1 cellular context compared by ENCODE assay signal in the genomic region with DNA sequence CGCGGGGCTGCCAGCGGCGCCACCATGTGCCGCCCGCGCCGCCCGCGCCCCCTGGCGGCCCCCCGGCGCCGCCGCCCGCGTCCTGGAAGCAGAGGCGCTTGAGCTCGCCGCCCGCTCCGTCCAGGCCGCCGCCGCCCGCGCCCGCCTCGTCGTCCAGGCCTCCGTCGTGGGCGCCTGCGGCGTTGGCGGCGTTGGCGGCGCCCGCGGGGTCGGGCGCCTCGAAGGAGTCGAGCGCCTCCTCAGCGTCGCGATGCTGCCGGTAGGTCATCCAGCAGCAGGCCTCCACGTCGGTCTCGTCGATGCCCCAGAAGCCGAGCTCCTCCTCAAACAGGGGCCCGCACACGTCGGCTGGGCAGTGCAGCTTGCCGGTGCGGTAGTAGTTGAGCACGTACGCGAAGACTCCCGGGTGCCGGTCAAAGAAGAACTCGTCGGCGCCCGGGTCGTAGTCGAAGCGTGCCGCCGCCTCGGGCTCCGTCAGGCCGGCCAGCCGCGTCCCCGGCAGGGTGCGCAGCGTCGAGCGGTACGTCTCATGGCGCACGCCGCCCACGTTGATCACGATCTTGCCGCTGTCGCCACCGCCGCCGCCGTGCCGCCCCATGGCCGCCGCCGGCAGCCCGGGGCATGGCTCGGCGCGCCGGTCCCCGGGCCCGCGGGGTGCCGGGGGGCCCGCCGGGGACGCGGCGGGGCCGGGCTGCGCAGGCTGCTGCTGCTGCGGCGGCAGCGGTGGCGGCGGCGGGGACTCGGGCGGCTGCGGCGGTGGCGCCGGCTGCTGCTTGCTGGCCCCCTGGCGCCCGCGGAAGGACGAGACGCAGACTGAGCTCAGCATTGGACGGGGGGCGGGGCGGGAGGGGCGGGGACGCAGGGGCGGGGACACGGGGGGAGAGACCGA.
A peak's percentile ranks its signal among the peaks of the same experiment; 100 is the strongest.
TF ChIP-seq lines count a peak whose summit lies in the region.

No MANE protein-coding gene starts in this region.

TF ChIP-seq in WTC11, 78 proteins besides CTCF, POLR2A, EP300 and RAD21 (continued from another document):
- TF ChIP-seq, protein P1, sequence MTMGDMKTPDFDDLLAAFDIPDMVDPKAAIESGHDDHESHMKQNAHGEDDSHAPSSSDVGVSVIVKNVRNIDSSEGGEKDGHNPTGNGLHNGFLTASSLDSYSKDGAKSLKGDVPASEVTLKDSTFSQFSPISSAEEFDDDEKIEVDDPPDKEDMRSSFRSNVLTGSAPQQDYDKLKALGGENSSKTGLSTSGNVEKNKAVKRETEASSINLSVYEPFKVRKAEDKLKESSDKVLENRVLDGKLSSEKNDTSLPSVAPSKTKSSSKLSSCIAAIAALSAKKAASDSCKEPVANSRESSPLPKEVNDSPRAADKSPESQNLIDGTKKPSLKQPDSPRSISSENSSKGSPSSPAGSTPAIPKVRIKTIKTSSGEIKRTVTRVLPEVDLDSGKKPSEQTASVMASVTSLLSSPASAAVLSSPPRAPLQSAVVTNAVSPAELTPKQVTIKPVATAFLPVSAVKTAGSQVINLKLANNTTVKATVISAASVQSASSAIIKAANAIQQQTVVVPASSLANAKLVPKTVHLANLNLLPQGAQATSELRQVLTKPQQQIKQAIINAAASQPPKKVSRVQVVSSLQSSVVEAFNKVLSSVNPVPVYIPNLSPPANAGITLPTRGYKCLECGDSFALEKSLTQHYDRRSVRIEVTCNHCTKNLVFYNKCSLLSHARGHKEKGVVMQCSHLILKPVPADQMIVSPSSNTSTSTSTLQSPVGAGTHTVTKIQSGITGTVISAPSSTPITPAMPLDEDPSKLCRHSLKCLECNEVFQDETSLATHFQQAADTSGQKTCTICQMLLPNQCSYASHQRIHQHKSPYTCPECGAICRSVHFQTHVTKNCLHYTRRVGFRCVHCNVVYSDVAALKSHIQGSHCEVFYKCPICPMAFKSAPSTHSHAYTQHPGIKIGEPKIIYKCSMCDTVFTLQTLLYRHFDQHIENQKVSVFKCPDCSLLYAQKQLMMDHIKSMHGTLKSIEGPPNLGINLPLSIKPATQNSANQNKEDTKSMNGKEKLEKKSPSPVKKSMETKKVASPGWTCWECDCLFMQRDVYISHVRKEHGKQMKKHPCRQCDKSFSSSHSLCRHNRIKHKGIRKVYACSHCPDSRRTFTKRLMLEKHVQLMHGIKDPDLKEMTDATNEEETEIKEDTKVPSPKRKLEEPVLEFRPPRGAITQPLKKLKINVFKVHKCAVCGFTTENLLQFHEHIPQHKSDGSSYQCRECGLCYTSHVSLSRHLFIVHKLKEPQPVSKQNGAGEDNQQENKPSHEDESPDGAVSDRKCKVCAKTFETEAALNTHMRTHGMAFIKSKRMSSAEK (CRISPR knock-in tag; IDR thresholded peaks at IDR 0.05; ENCODE audit: borderline replicate concordance), result no peak
- no peak for TF ChIP-seq ZNF671 (CRISPR knock-in tag; IDR thresholded peaks at IDR 0.05)
- no peak for TF ChIP-seq ETV6 (CRISPR knock-in tag; IDR thresholded peaks at IDR 0.05)
- TF ChIP-seq, protein P2, sequence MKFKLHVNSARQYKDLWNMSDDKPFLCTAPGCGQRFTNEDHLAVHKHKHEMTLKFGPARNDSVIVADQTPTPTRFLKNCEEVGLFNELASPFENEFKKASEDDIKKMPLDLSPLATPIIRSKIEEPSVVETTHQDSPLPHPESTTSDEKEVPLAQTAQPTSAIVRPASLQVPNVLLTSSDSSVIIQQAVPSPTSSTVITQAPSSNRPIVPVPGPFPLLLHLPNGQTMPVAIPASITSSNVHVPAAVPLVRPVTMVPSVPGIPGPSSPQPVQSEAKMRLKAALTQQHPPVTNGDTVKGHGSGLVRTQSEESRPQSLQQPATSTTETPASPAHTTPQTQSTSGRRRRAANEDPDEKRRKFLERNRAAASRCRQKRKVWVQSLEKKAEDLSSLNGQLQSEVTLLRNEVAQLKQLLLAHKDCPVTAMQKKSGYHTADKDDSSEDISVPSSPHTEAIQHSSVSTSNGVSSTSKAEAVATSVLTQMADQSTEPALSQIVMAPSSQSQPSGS (CRISPR knock-in tag; IDR thresholded peaks at IDR 0.05; ENCODE audit: borderline replicate concordance, low read depth), result no peak
- TF ChIP-seq PRRX2 (CRISPR knock-in tag; IDR thresholded peaks at IDR 0.05), result no peak
- TF ChIP-seq, protein P3, sequence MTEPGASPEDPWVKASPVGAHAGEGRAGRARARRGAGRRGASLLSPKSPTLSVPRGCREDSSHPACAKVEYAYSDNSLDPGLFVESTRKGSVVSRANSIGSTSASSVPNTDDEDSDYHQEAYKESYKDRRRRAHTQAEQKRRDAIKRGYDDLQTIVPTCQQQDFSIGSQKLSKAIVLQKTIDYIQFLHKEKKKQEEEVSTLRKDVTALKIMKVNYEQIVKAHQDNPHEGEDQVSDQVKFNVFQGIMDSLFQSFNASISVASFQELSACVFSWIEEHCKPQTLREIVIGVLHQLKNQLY (CRISPR knock-in tag; IDR thresholded peaks at IDR 0.05), result no peak
- TF ChIP-seq, protein P4, sequence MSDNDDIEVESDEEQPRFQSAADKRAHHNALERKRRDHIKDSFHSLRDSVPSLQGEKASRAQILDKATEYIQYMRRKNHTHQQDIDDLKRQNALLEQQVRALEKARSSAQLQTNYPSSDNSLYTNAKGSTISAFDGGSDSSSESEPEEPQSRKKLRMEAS (CRISPR knock-in tag; IDR thresholded peaks at IDR 0.05), result peak; percentile 63
- TF ChIP-seq SP1 (CRISPR knock-in tag; conservative IDR thresholded peaks at IDR 0.05), result peak; percentile 58
